9 cellular contexts compared by ENCODE assay signal in genomic region chr2:72147971-72148369, GRCh38. TPM values are rescaled to one million over a fixed set of nuclear protein-coding genes. Genes with fewer than 3 reads are reported as not detected.
DNase-seq lines count a peak whose midpoint lies in the region; ATAC-seq, FAIRE-seq and TF ChIP-seq lines count a peak whose summit lies in the region.
"Had no signal": no experiment of that assay in that cellular context is flagged by ENCODE, and none has a peak within 500 bp of the region (broad histone marks: within the 10 kb centered on the region; RNA-seq: fewer than 3 reads in every experiment).

No MANE protein-coding gene starts in this region.

- H3K9me3 ChIP-seq in A549 = no peaks in the 10 kb centered on the region

- CTCF ChIA-PET in A549 (lab: Yijun Ruan, JAX) = interaction anchor here (1.0 to 12.0 kb wide), 11 partner anchors 10 to 598 kb away, joined by 3 to 185 read pairs (median 11); no protein-coding TSS in a partner anchor

- POLR2A ChIA-PET in A549 (lab: Yijun Ruan, JAX) = no interaction called here

- in situ Hi-C loops in ACHN (cut with HindIII; ENCODE audit: low pct_ligation_motif_present, low pct_unique_long_range_greater_than_20kb, low sequenced_read_pairs) = no loop called here

- FAIRE-seq in A549 (lab: Jason Lieb, UNC) = no peak

- H3K4me1 Mint-ChIP-seq in HFFc6 (ENCODE audit: low read depth) = peaks cover 35% of the 10 kb centered on the region
- peaks cover 34 to 35% of the 10 kb centered on the region in 2 donors for H3K4me1 Mint-ChIP-seq in natural killer cell treated with Interleukin-12 subunit alpha and Interleukin-12 subunit beta and Interleukin-15 and Interleukin-18, amount 100 ng/mL, for 72 hours (ENCODE audit: low read depth in 2 of 2)

- peak overlapping the region; percentile 26 to 59; a peak in 4 of 6 replicates for H3K27ac ChIP-seq in A549

- no peak for TF ChIP-seq RAD21 in A549 (conservative IDR thresholded peaks at IDR 0.05 in 1 of 2, IDR thresholded peaks at IDR 0.05 in 1 of 2)

- no peak for TF ChIP-seq EP300 in A549 (IDR thresholded peaks at IDR 0.05)

- peaks cover 5% of the 10 kb centered on the region; the same call in 1 of the 2 replicates for H3K36me3 Mint-ChIP-seq in HFFc6 (ENCODE audit: low read depth)
- peaks cover 10% of the 10 kb centered on the region for H3K36me3 Mint-ChIP-seq in natural killer cell treated with Interleukin-12 subunit alpha and Interleukin-12 subunit beta and Interleukin-15 and Interleukin-18, amount 100 ng/mL, for 72 hours

- no peak for TF ChIP-seq POLR2A in A549 (IDR thresholded peaks at IDR 0.05; ENCODE audit: low read length)

- no peak overlapping the region for H3K27ac Mint-ChIP-seq in HFFc6
- H3K27ac Mint-ChIP-seq in natural killer cell treated with Interleukin-12 subunit alpha and Interleukin-12 subunit beta and Interleukin-15 and Interleukin-18, amount 100 ng/mL, for 72 hours = no peak overlapping the region

- TF ChIP-seq CTCF in A549 (IDR thresholded peaks at IDR 0.05) (no peak), HFFc6 (IDR thresholded peaks at IDR 0.05) (no peak), choroid plexus epithelial cell (conservative IDR thresholded peaks at IDR 0.05; ENCODE audit: low read depth, low read length) (no peak)

- peaks cover 47% of the 10 kb centered on the region for H3K4me1 ChIP-seq in A549

- H3K4me3 ChIP-seq in A549 = peak overlapping the region; percentile 61
- peak overlapping the region; percentile 26 for H3K4me3 ChIP-seq in choroid plexus epithelial cell (ENCODE audit: low read depth, low read length)

- peaks cover 49% of the 10 kb centered on the region for H3K27me3 Mint-ChIP-seq in HFFc6 (ENCODE audit: insufficient read depth)
- H3K27me3 Mint-ChIP-seq in natural killer cell treated with Interleukin-12 subunit alpha and Interleukin-12 subunit beta and Interleukin-15 and Interleukin-18, amount 100 ng/mL, for 72 hours = peaks cover 53 to 55% of the 10 kb centered on the region in 2 donors

- no peaks in the 10 kb centered on the region; the same call in 1 of the 2 replicates for H3K9me3 Mint-ChIP-seq in HFFc6
- no peaks in the 10 kb centered on the region for H3K9me3 Mint-ChIP-seq in natural killer cell treated with Interleukin-12 subunit alpha and Interleukin-12 subunit beta and Interleukin-15 and Interleukin-18, amount 100 ng/mL, for 72 hours

- H3K4me2 ChIP-seq in A549 = peak overlapping the region; percentile 98

- ATAC-seq in A549 (no peak), HG02885 (IDR thresholded peaks at IDR 0.05; ENCODE audit: poor library complexity, unreplicated experiment) (no peak)
- ATAC-seq in natural killer cell treated with Interleukin-12 subunit alpha and Interleukin-12 subunit beta and Interleukin-15 and Interleukin-18, amount 100 ng/mL, for 72 hours = no peak

- peak overlapping the region; percentile 75 for H3K4me3 Mint-ChIP-seq in HFFc6
- peak overlapping the region; percentile 70 for H3K4me3 Mint-ChIP-seq in natural killer cell treated with Interleukin-12 subunit alpha and Interleukin-12 subunit beta and Interleukin-15 and Interleukin-18, amount 100 ng/mL, for 72 hours

- DNase-seq in A549 (ENCODE audit: low read depth in 1 of 2, low spot score in 1 of 2) = no peak
- no peak for DNase-seq in HFFc6
- no peak for DNase-seq in choroid plexus epithelial cell (ENCODE audit: low read depth)
- no peak for DNase-seq in natural killer cell treated with Interleukin-12 subunit alpha and Interleukin-12 subunit beta and Interleukin-15 and Interleukin-18, amount 100 ng/mL, for 72 hours (ENCODE audit: low spot score)
- DNase-seq in ACHN = no peak
- no peak for DNase-seq in NCI-H345 treated with DMSO at 0.1 percent for 48 hours (lab: John Stamatoyannopoulos, UW; ENCODE audit: unreplicated experiment)
- DNase-seq in NCI-H2227 (lab: John Stamatoyannopoulos, UW; ENCODE audit: unreplicated experiment) = no peak
- DNase-seq: stimulated activated CD4-positive, alpha-beta T cell treated with anti-CD3 and anti-CD28 coated beads, Interleukin-4, amount 100 ng/mL, for 1 hour had no signal

- WGBS in A549 (ENCODE audit: missing lambda C conversion rate) = 3% methylated on average over 12 of the region's 12 CpGs

TF ChIP-seq in A549, 52 proteins besides CTCF, POLR2A, EP300 and RAD21:
- TF ChIP-seq RNF2 (IDR thresholded peaks at IDR 0.05; ENCODE audit: borderline replicate concordance, low read depth) (peak; percentile 93), ZC3H11A (IDR thresholded peaks at IDR 0.05) (no peak), E2F6 (IDR thresholded peaks at IDR 0.05; ENCODE audit: borderline replicate concordance, low read depth) (0 out of 2 replicates have a peak, but pooled peaks have one; percentile 19), CBX8 (IDR thresholded peaks at IDR 0.05) (peak; percentile 84), NFE2L2 (conservative IDR thresholded peaks at IDR 0.05; ENCODE audit: low read length) (no peak)

RNA-seq across cellular contexts. Expression of gene CYP26B1, which starts 0.3 kb away (rescaled TPM):
- polyA plus RNA-seq in A549 (2011; rRNA removed) (9.7 and 13.4 TPM in 2 replicates), A549 (2017; fragmentation: RNase III; extraction: RNeasy Plus Mini Kit Qiagen cat#74134 plus additional on column Dnase treatment) (13.0 to 18.9 TPM (median 13.6 TPM) in 3 replicates)
- polyA plus RNA-seq in A549 (2012; cell fraction: cytosol; rRNA removed) = 14.1 and 17.9 TPM in 2 replicates
- 32.4 and 41.7 TPM in 2 replicates for polyA plus RNA-seq in A549 (2012; cell fraction: nucleus; rRNA removed)
- polyA minus RNA-seq in A549 (2011; rRNA and poly(A)+ RNA removed) = 6.5 and 10.8 TPM in 2 replicates
- under 1 TPM in 5 of 6 experiments, not detected in 1; 0.05 to 0.66 (median 0.14) TPM for total RNA-seq in HFFc6 (2021; fragmentation: NEBNext Ultra II Directional; extraction: Animal tissue kit (Norgen Biotek cat#: 25700))
- total RNA-seq in natural killer cell treated with Interleukin-12 subunit alpha and Interleukin-12 subunit beta and Interleukin-15 and Interleukin-18, amount 100 ng/mL, for 72 hours = not detected
